20 cellular contexts compared by ENCODE assay signal in genomic region chr6:85569323-85569722, GRCh38. TPM values are rescaled to one million over a fixed set of nuclear protein-coding genes. Genes with fewer than 3 reads are reported as not detected.
DNase-seq lines count a peak whose midpoint lies in the region; ATAC-seq, FAIRE-seq and TF ChIP-seq lines count a peak whose summit lies in the region.
"Had no signal": no experiment of that assay in that cellular context is flagged by ENCODE, and none has a peak within 500 bp of the region (broad histone marks: within the 10 kb centered on the region; RNA-seq: fewer than 3 reads in every experiment).

No MANE protein-coding gene starts in this region.

- H3K36me3 Mint-ChIP-seq in astrocyte (ENCODE audit: low read depth, unreplicated experiment) = peaks cover 1% of the 10 kb centered on the region

- no peak for TF ChIP-seq POLR2A in HCT116 (IDR thresholded peaks at IDR 0.05; ENCODE audit: borderline replicate concordance, extremely low read depth, insufficient read depth, insufficient read length)

- H3K27me3 Mint-ChIP-seq in astrocyte (ENCODE audit: low read depth, unreplicated experiment) = no peaks in the 10 kb centered on the region
- H3K27me3 Mint-ChIP-seq: memory B cell had no signal

- no peaks in the 10 kb centered on the region for H3K27me3 ChIP-seq in HCT116 (ENCODE audit: insufficient read depth, low read length)
- H3K27me3 ChIP-seq in astrocyte (ENCODE audit: insufficient read depth, low read length) = no peaks in the 10 kb centered on the region
- H3K27me3 ChIP-seq: Peyer's patch had no signal

- H3K4me3 ChIP-seq in HCT116 (replicated peaks in 1 of 2; ENCODE audit: low read depth in 1 of 2, low read length in 2 of 2) (no peak overlapping the region), astrocyte (ENCODE audit: insufficient read depth, low read depth, low read length) (no peak overlapping the region)
- H3K4me3 ChIP-seq: Peyer's patch had no signal

- H3K9me3 ChIP-seq in HCT116 (ENCODE audit: control insufficient read depth in 1 of 2, insufficient read depth in 1 of 2, low read depth in 1 of 2, low read length in 2 of 2) (no peaks in the 10 kb centered on the region; a peak in 1 of 4 replicates), astrocyte (ENCODE audit: insufficient read depth, low read depth, low read length) (no peaks in the 10 kb centered on the region)
- H3K9me3 ChIP-seq: Caco-2, Peyer's patch had no signal

- ATAC-seq in HCT116 (no peak), HG03354 (IDR thresholded peaks at IDR 0.05; ENCODE audit: poor library complexity, severe bottlenecking, unreplicated experiment) (no peak), HG03025 (IDR thresholded peaks at IDR 0.05; ENCODE audit: low FRiP score, unreplicated experiment) (no peak)
- ATAC-seq: activated CD8-positive, alpha-beta T cell treated with anti-CD3 and anti-CD28 coated beads, Interleukin-2, amount 10 ng/mL, durations not matched to agents 7 days and 5 days; right cardiac atrium had no signal

- H3K4me2 ChIP-seq in HCT116 (ENCODE audit: low read length) = no peak overlapping the region
- peak overlapping the region; percentile 12 for H3K4me2 ChIP-seq in astrocyte (ENCODE audit: low read length)

- H3K9me2 ChIP-seq in HCT116 (ENCODE audit: insufficient read depth) = no peaks in the 10 kb centered on the region

- H3K79me2 ChIP-seq in HCT116 (ENCODE audit: insufficient read depth, low read length) = peaks cover 28% of the 10 kb centered on the region
- H3K79me2 ChIP-seq in astrocyte (ENCODE audit: insufficient read depth, low read length) = peaks cover 16% of the 10 kb centered on the region

- in situ Hi-C loops in ACHN (cut with HindIII; ENCODE audit: low pct_ligation_motif_present, low pct_unique_long_range_greater_than_20kb, low sequenced_read_pairs) = no loop called here

- peak overlapping the region; percentile 70 for H3K27ac Mint-ChIP-seq in astrocyte (ENCODE audit: unreplicated experiment)
- H3K27ac Mint-ChIP-seq: activated CD8-positive, alpha-beta T cell treated with anti-CD3 and anti-CD28 coated beads, Interleukin-2, amount 10 ng/mL, durations not matched to agents 7 days and 5 days; activated T-helper 1 cell treated with anti-CD3 and anti-CD28 coated beads, Interleukin-12 subunit alpha, Interleukin-12 subunit beta, Interleukin-2, Interleukin-4 antibody, amounts not matched to agents 30 ng/mL and 10 ng/mL and 1 ng/mL, durations not matched to agents 14 hours and 24 hours and 36 hours; memory B cell had no signal

- H3K9me3 Mint-ChIP-seq in astrocyte (ENCODE audit: unreplicated experiment) = no peaks in the 10 kb centered on the region
- H3K9me3 Mint-ChIP-seq: memory B cell had no signal

- peaks cover 0 to 10% of the 10 kb centered on the region in 2 experiments; a peak in 2 of 4 replicates for H3K4me1 ChIP-seq in HCT116 (ENCODE audit: control insufficient read depth in 1 of 2, insufficient read depth in 2 of 2, low read length in 2 of 2)
- peaks cover 5% of the 10 kb centered on the region for H3K4me1 ChIP-seq in astrocyte (ENCODE audit: insufficient read depth, low read length)
- H3K4me1 ChIP-seq: Caco-2, Peyer's patch had no signal

- TSS peak; percentile 9 for BruUV-seq in HCT116 (replicated peaks; lab: Mats Ljungman, UMichigan)

- H3K36me3 ChIP-seq in HCT116 (ENCODE audit: control insufficient read depth in 1 of 2, insufficient read depth in 2 of 2, low read length in 2 of 2) (peaks cover 0 to 16% of the 10 kb centered on the region in 2 experiments; a peak in 2 of 4 replicates), astrocyte (ENCODE audit: insufficient read depth, low read length) (peaks cover 5% of the 10 kb centered on the region)

- H2AFZ ChIP-seq in HCT116 (ENCODE audit: low read depth, low read length, poor library complexity, severe bottlenecking) (no peak overlapping the region), astrocyte (ENCODE audit: low read depth, low read length) (no peak overlapping the region)

- RAD21 ChIA-PET in HCT116 (lab: Charles Lee; ENCODE audit: low non-redundant PET in 1 of 2, low total read pairs in 2 of 2, uncharacterized antibody in 2 of 2, unreplicated experiment in 2 of 2) = no interaction called here

- DNase-seq in ACHN (peak; percentile 11), HCT116 (ENCODE audit: low read depth, low spot score) (no peak), astrocyte (ENCODE audit: low read depth) (peak; percentile 43), hepatic stellate cell (ENCODE audit: low spot score) (peak; percentile 22), occipital lobe (lab: John Stamatoyannopoulos, UW) (no peak), GM19240 (ENCODE audit: insufficient read length, low spot score) (no peak)
- DNase-seq: activated CD8-positive, alpha-beta T cell treated with anti-CD3 and anti-CD28 coated beads, Interleukin-2, amount 10 ng/mL, durations not matched to agents 7 days and 5 days; Caco-2; cerebellar nuclear complex; GF-D8; KG1; NCI-H774; Peyer's patch; right cardiac atrium; WERI-Rb-1 had no signal

- CTCF ChIA-PET in HCT116 (lab: Charles Lee) = interaction anchor here (0.7 to 1.5 kb wide), 2 partner anchors 32 to 246 kb away, joined by 3 to 4 read pairs; no protein-coding TSS in a partner anchor

- TF ChIP-seq CTCF in HCT116 (IDR thresholded peaks at IDR 0.05 in 2 of 3, conservative IDR thresholded peaks at IDR 0.05 in 1 of 3; ENCODE audit: borderline replicate concordance in 1 of 3, insufficient read depth in 1 of 3, low read depth in 2 of 3, low read length in 2 of 3) (no peak), astrocyte (IDR thresholded peaks at IDR 0.05; ENCODE audit: insufficient read depth, low read depth, low read length) (no peak)

- H3K4me3 Mint-ChIP-seq in astrocyte (ENCODE audit: unreplicated experiment) = no peak overlapping the region
- H3K4me3 Mint-ChIP-seq: activated CD8-positive, alpha-beta T cell treated with anti-CD3 and anti-CD28 coated beads, Interleukin-2, amount 10 ng/mL, durations not matched to agents 7 days and 5 days; activated T-helper 1 cell treated with anti-CD3 and anti-CD28 coated beads, Interleukin-12 subunit alpha, Interleukin-12 subunit beta, Interleukin-2, Interleukin-4 antibody, amounts not matched to agents 30 ng/mL and 10 ng/mL and 1 ng/mL, durations not matched to agents 14 hours and 24 hours and 36 hours; memory B cell had no signal

- peaks cover 4% of the 10 kb centered on the region for H3K4me1 Mint-ChIP-seq in astrocyte (ENCODE audit: low read depth, unreplicated experiment)

- intact Hi-C loops in HCT116 (cut with micrococcal nuclease) = no loop called here

- FAIRE-seq in astrocyte (lab: Jason Lieb, UNC) = no peak
- FAIRE-seq: endometrium had no signal

- no peak overlapping the region for H3K27ac ChIP-seq in HCT116 (ENCODE audit: low read depth, low read length)
- no peak overlapping the region for H3K27ac ChIP-seq in astrocyte (ENCODE audit: low read depth, low read length)
- H3K27ac ChIP-seq: Peyer's patch, WERI-Rb-1 had no signal

- POLR2A ChIA-PET in HCT116 (lab: Charles Lee) = no interaction called here

- H3K9ac ChIP-seq in HCT116 (ENCODE audit: low read length) (no peak overlapping the region), astrocyte (ENCODE audit: low read length) (no peak overlapping the region)

- no peak for TF ChIP-seq RAD21 in HCT116 (IDR thresholded peaks at IDR 0.05; ENCODE audit: low read depth)

- 0 out of 2 replicates have a peak, but pooled peaks cover 5% of the 10 kb centered on the region for H4K20me1 ChIP-seq in HCT116 (ENCODE audit: insufficient read depth)
- H4K20me1 ChIP-seq in astrocyte (ENCODE audit: insufficient read depth, low read length) = peaks cover 3% of the 10 kb centered on the region

TF ChIP-seq in HCT116, 20 proteins besides CTCF, POLR2A, EP300 and RAD21:
- no peak for TF ChIP-seq TCF7L2 (IDR thresholded peaks at IDR 0.05; ENCODE audit: borderline replicate concordance, extremely low read depth, insufficient read depth, insufficient read length)
- no peak for TF ChIP-seq JUND (IDR thresholded peaks at IDR 0.05)
- TF ChIP-seq CBX3 (IDR thresholded peaks at IDR 0.05; ENCODE audit: low read depth) = no peak
- 0 out of 2 replicates have a peak, but pooled peaks have one; percentile 9 for TF ChIP-seq FOSL1 (IDR thresholded peaks at IDR 0.05; ENCODE audit: low read depth)
TF ChIP-seq in HCT116: peak in this region for 1.

RNA-seq across cellular contexts. Expression of gene SNX14, which starts 24.3 kb away (rescaled TPM):
- 84.8 TPM for total RNA-seq in HCT116 (2021; ENCODE audit: unreplicated experiment)
- polyA plus RNA-seq in HCT116 (2012) = 79.7 and 82.2 TPM in 2 replicates
- 89.5 and 90.5 TPM in 2 replicates for total RNA-seq in astrocyte
- 204 TPM for total RNA-seq in occipital lobe

Comparison
In these comparisons a context has a peak if more than half of its experiments do, and no peak if none do; other contexts are left out.
1. DNase-seq: peak in ACHN (single experiment), astrocyte (single experiment) and hepatic stellate cell (single experiment); none in HCT116 (single experiment), occipital lobe (single experiment) and GM19240 (single experiment).